ENCODE assay signal across 24 cellular contexts in the genomic region with DNA sequence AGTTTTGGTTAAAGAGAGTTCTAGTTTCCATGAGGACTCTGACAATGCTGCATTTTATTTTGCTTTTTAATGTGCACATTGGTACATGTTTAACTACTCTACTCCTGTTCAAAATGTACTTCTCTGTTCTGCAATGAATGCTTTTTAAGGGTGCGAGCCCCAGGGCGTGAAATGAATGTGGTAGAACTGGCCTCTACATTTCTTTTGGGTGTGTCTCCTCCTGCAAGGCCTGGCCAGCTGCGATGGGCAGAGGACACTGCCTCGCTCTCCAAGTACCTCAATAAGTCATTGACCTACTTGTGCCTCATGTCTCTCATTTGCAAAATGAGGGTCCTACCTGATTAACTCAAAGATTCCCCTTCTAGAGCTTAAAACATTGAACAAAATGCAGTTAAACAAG. TPM values are rescaled to one million over a fixed set of nuclear protein-coding genes. Genes with fewer than 3 reads are reported as not detected.
"Had no signal": no experiment of that assay in that cellular context is flagged by ENCODE, and none has a peak within 500 bp of the region (broad histone marks: within the 10 kb centered on the region; RNA-seq: fewer than 3 reads in every experiment).

No MANE protein-coding gene starts in this region.

- H3K9me3 ChIP-seq: breast epithelium, heart left ventricle, left ventricle myocardium inferior, ovary, right lobe of liver, tibial nerve, uterus had no signal

- H3K4me3 ChIP-seq: breast epithelium, heart left ventricle, left ventricle myocardium inferior, ovary, right lobe of liver, tibial nerve, uterus had no signal

- H3K4me1 ChIP-seq: breast epithelium, right lobe of liver, tibial nerve, uterus had no signal

- H3K36me3 ChIP-seq: breast epithelium, left ventricle myocardium inferior, ovary, right lobe of liver, uterus had no signal

- H3K27ac ChIP-seq: breast epithelium, heart left ventricle, left ventricle myocardium inferior, ovary, right lobe of liver, tibial nerve, uterus had no signal

- FAIRE-seq: colon, endometrium had no signal

- H3K27me3 ChIP-seq: breast epithelium, right lobe of liver, uterus had no signal

- ATAC-seq: activated CD4-positive, alpha-beta T cell treated with anti-CD3 and anti-CD28 coated beads for 36 hours; activated naive CD4-positive, alpha-beta T cell treated with anti-CD3 and anti-CD28 coated beads, Interleukin-2, amount 50 U/mL, for 72 hours; activated T-cell treated with anti-CD3 and anti-CD28 coated beads, Interleukin-2, amount 50 U/mL, for 72 hours; heart left ventricle; right lobe of liver had no signal

- DNase-seq: activated CD4-positive, alpha-beta T cell treated with anti-CD3 and anti-CD28 coated beads for 36 hours; activated CD4-positive, CD25-positive, alpha-beta regulatory T cell; activated naive CD4-positive, alpha-beta T cell; activated T-cell treated with anti-CD3 and anti-CD28 coated beads for 4 hours; activated T-cell treated with anti-CD3 and anti-CD28 coated beads, Interleukin-2, amount 50 U/mL, for 72 hours; dermis blood vessel endothelial cell; effector CD8-positive, alpha-beta T cell; erythroblast; foreskin fibroblast; heart left ventricle; left ventricle myocardium inferior; naive B cell; ovary; right lobe of liver; stimulated activated CD4-positive, alpha-beta T cell treated with anti-CD3 and anti-CD28 coated beads, Interleukin-2, amount 100 ng/mL, for 48 hours; stimulated activated naive CD4-positive, alpha-beta T cell treated with Interleukin-2 at 50 U/mL for 16 hours; uterus had no signal

RNA-seq across cellular contexts. Expression of gene RGS9BP, which starts 6.7 kb away (rescaled TPM):
- total RNA-seq: T-helper 1 cell treated with Interleukin-12 subunit alpha and Interleukin-12 subunit beta and Interleukin-4 antibody, amounts not matched to agents 30 ng/mL and 1 ng/mL, for 36 hours had no signal
- polyA plus RNA-seq: neural cell had no signal

RNA-seq across cellular contexts. Expression of gene TDRD12, which starts 37.2 kb away (rescaled TPM):
- total RNA-seq: left ventricle myocardium inferior had no signal
